Comparison of ENCODE assay signal across 24 cellular contexts in genomic region chr13:39998166-39998565, GRCh38.
DNase-seq lines count a peak whose midpoint lies in the region; ATAC-seq, FAIRE-seq and TF ChIP-seq lines count a peak whose summit lies in the region.
"Had no signal": no experiment of that assay in that cellular context is flagged by ENCODE, and none has a peak within 500 bp of the region (broad histone marks: within the 10 kb centered on the region; RNA-seq: fewer than 3 reads in every experiment).

No MANE protein-coding gene starts in this region.

- H3K27me3 Mint-ChIP-seq in activated naive CD4-positive, alpha-beta T cell treated with anti-CD3 and anti-CD28 coated beads, Interleukin-2, amount 50 U/mL, for 24 hours: no peaks in the 10 kb centered on the region
- no peaks in the 10 kb centered on the region for H3K27me3 Mint-ChIP-seq in activated T-helper 17 cell treated with anti-CD3 and anti-CD28 coated beads, Interleukin-2, amount 50 U/mL, for 72 hours
- H3K27me3 Mint-ChIP-seq: stimulated activated naive B cell treated with anti-CD40 and anti-IgM and Interleukin-4, amounts not matched to agents 10 μg/mL and 1 μg/mL and 100 μg/mL, for 72 hours had no signal

- 91 to 93% methylated on average over 6 of the region's 6 CpGs for WGBS in heart right ventricle, 2 donors

- no peak overlapping the region for H3K27ac ChIP-seq in heart right ventricle
- H3K27ac ChIP-seq: adrenal gland, colonic mucosa, foreskin keratinocyte, hepatocyte, SJSA1 had no signal

- no peaks in the 10 kb centered on the region for H3K9me3 Mint-ChIP-seq in activated naive CD4-positive, alpha-beta T cell treated with anti-CD3 and anti-CD28 coated beads, Interleukin-2, amount 50 U/mL, for 24 hours
- no peaks in the 10 kb centered on the region for H3K9me3 Mint-ChIP-seq in activated T-helper 17 cell treated with anti-CD3 and anti-CD28 coated beads, Interleukin-2, amount 50 U/mL, for 72 hours
- H3K9me3 Mint-ChIP-seq: CD8-positive, alpha-beta memory T cell had no signal

- H3K36me3 Mint-ChIP-seq in activated naive CD4-positive, alpha-beta T cell treated with anti-CD3 and anti-CD28 coated beads, Interleukin-2, amount 50 U/mL, for 24 hours: no peaks in the 10 kb centered on the region
- H3K36me3 Mint-ChIP-seq in activated T-helper 17 cell treated with anti-CD3 and anti-CD28 coated beads, Interleukin-2, amount 50 U/mL, for 72 hours (ENCODE audit: low read depth): no peaks in the 10 kb centered on the region
- H3K36me3 Mint-ChIP-seq: CD8-positive, alpha-beta memory T cell had no signal

- peak; percentile 93 for ATAC-seq in activated T-helper 17 cell treated with anti-CD3 and anti-CD28 coated beads, Interleukin-2, amount 50 U/mL, for 72 hours (replicated peaks)
- peak; percentile 93 for ATAC-seq in stimulated activated naive CD8-positive, alpha-beta T cell treated with anti-CD3 and anti-CD28 coated beads, Interleukin-15, Interleukin-2, amounts not matched to agents 100 U/mL and 50 U/mL, for 24 hours
- ATAC-seq in heart right ventricle: no peak
- ATAC-seq: foreskin keratinocyte; stimulated activated naive B cell treated with anti-CD40 and anti-IgM and Interleukin-4, amounts not matched to agents 10 μg/mL and 1 μg/mL and 100 μg/mL, for 72 hours had no signal

- peak overlapping the region; percentile 48 for H3K27ac Mint-ChIP-seq in activated naive CD4-positive, alpha-beta T cell treated with anti-CD3 and anti-CD28 coated beads, Interleukin-2, amount 50 U/mL, for 24 hours
- H3K27ac Mint-ChIP-seq in activated T-helper 17 cell treated with anti-CD3 and anti-CD28 coated beads, Interleukin-2, amount 50 U/mL, for 72 hours: no peak overlapping the region
- H3K27ac Mint-ChIP-seq: HFFc6; stimulated activated naive B cell treated with anti-CD40 and anti-IgM and Interleukin-4, amounts not matched to agents 10 μg/mL and 1 μg/mL and 100 μg/mL, for 72 hours had no signal

- intact Hi-C loops in heart right ventricle (cut with DNase I): no loop called here

- TF ChIP-seq CTCF in GM12865 (IDR thresholded peaks at IDR 0.05; ENCODE audit: insufficient read depth, low read depth, low read length, missing control alignments) (no peak), D721Med (IDR thresholded peaks at IDR 0.05; ENCODE audit: insufficient read depth, missing control alignments) (no peak), heart right ventricle (IDR thresholded peaks at IDR 0.05) (no peak)

- H3K27me3 ChIP-seq in heart right ventricle: no peaks in the 10 kb centered on the region
- H3K27me3 ChIP-seq: adrenal gland, colonic mucosa, foreskin keratinocyte, hepatocyte, SJSA1 had no signal

- H3K4me3 ChIP-seq in GM12865 (ENCODE audit: low read depth, low read length) (no peak overlapping the region), heart right ventricle (no peak overlapping the region)
- H3K4me3 ChIP-seq: adrenal gland, colonic mucosa, hepatocyte, SJSA1 had no signal

- H3K9me3 ChIP-seq in heart right ventricle: no peaks in the 10 kb centered on the region
- H3K9me3 ChIP-seq: adrenal gland, colonic mucosa, SJSA1 had no signal

- H3K4me1 Mint-ChIP-seq in activated naive CD4-positive, alpha-beta T cell treated with anti-CD3 and anti-CD28 coated beads, Interleukin-2, amount 50 U/mL, for 24 hours: peaks cover 36% of the 10 kb centered on the region
- H3K4me1 Mint-ChIP-seq in activated T-helper 17 cell treated with anti-CD3 and anti-CD28 coated beads, Interleukin-2, amount 50 U/mL, for 72 hours: peaks cover 16% of the 10 kb centered on the region

- H3K36me3 ChIP-seq in heart right ventricle: no peaks in the 10 kb centered on the region
- H3K36me3 ChIP-seq: adrenal gland, colonic mucosa, SJSA1 had no signal

- DNase-seq in activated naive CD4-positive, alpha-beta T cell treated with Interleukin-2 at 50 U/mL for 16 hours: no peak
- DNase-seq in GM12865 (ENCODE audit: low read depth) (peak; percentile 32), D721Med (ENCODE audit: insufficient read length, low spot score) (no peak), heart right ventricle (no peak)
- DNase-seq in stimulated activated naive CD8-positive, alpha-beta T cell treated with anti-CD3 and anti-CD28 coated beads, Interleukin-15, Interleukin-2, amounts not matched to agents 100 U/mL and 50 U/mL, for 24 hours: no peak
- DNase-seq: adrenal gland; colonic mucosa; effector memory CD4-positive, alpha-beta T cell; foreskin keratinocyte; HFFc6; mesenchymal stem cell; NCI-H1105 treated with DMSO at 0.1 percent for 48 hours; NCI-H2029 treated with DMSO at 0.1 percent for 48 hours; NCI-H2227 treated with DMSO at 0.1 percent for 48 hours; NCI-H69; occipital lobe; stimulated activated naive B cell treated with anti-CD40 and anti-IgM and Interleukin-4, amounts not matched to agents 10 μg/mL and 1 μg/mL and 100 μg/mL, for 72 hours had no signal

- FAIRE-seq in D721Med (lab: Jason Lieb, UNC): no peak
- FAIRE-seq: G401.6, GM18507 had no signal

- H3K4me3 Mint-ChIP-seq in activated naive CD4-positive, alpha-beta T cell treated with anti-CD3 and anti-CD28 coated beads, Interleukin-2, amount 50 U/mL, for 24 hours: peak overlapping the region; percentile 62
- peak overlapping the region; percentile 47 for H3K4me3 Mint-ChIP-seq in activated T-helper 17 cell treated with anti-CD3 and anti-CD28 coated beads, Interleukin-2, amount 50 U/mL, for 72 hours
- H3K4me3 Mint-ChIP-seq: HFFc6; stimulated activated naive B cell treated with anti-CD40 and anti-IgM and Interleukin-4, amounts not matched to agents 10 μg/mL and 1 μg/mL and 100 μg/mL, for 72 hours had no signal

- H3K4me1 ChIP-seq in heart right ventricle: no peaks in the 10 kb centered on the region
- H3K4me1 ChIP-seq: adrenal gland, colonic mucosa, foreskin keratinocyte, SJSA1 had no signal

Comparison
In these comparisons a context has a peak if more than half of its experiments do, and no peak if none do; other contexts are left out.
1. ATAC-seq: peak in activated T-helper 17 cell treated with anti-CD3 and anti-CD28 coated beads, Interleukin-2, amount 50 U/mL, for 72 hours (single experiment) and stimulated activated naive CD8-positive, alpha-beta T cell treated with anti-CD3 and anti-CD28 coated beads, Interleukin-15, Interleukin-2, amounts not matched to agents 100 U/mL and 50 U/mL, for 24 hours (single experiment); none in heart right ventricle (0 of 8).